Comparison of ENCODE assay signal across 8 cellular contexts in genomic region chr10:110137142-110137545, GRCh38.
DNase-seq lines count a peak whose midpoint lies in the region; ATAC-seq and TF ChIP-seq lines count a peak whose summit lies in the region.

No MANE protein-coding gene starts in this region.

- no peaks in the 10 kb centered on the region for H3K9me3 Mint-ChIP-seq in activated CD4-positive, alpha-beta memory T cell treated with anti-CD3 and anti-CD28 coated beads, Interleukin-2, amount 10 ng/mL, durations not matched to agents 7 days and 5 days

- peak overlapping the region; percentile 32 for H3K27ac Mint-ChIP-seq in activated CD4-positive, alpha-beta memory T cell treated with anti-CD3 and anti-CD28 coated beads, Interleukin-2, amount 10 ng/mL, durations not matched to agents 7 days and 5 days

- DNase-seq in AG04449 (ENCODE audit: low read depth, low spot score) (peak; percentile 38), NCI-H2227 (lab: John Stamatoyannopoulos, UW; ENCODE audit: unreplicated experiment) (peak; percentile 69), foreskin fibroblast (peak; percentile 55 to 83), omental fat pad (ENCODE audit: low spot score) (no peak), 8988T (no peak)
- DNase-seq in activated CD4-positive, alpha-beta memory T cell treated with anti-CD3 and anti-CD28 coated beads, Interleukin-2, amount 10 ng/mL, durations not matched to agents 7 days and 5 days, result no peak

- H3K4me3 Mint-ChIP-seq in activated CD4-positive, alpha-beta memory T cell treated with anti-CD3 and anti-CD28 coated beads, Interleukin-2, amount 10 ng/mL, durations not matched to agents 7 days and 5 days, result no peak overlapping the region

- H3K27me3 Mint-ChIP-seq in activated CD4-positive, alpha-beta memory T cell treated with anti-CD3 and anti-CD28 coated beads, Interleukin-2, amount 10 ng/mL, durations not matched to agents 7 days and 5 days, result no peaks in the 10 kb centered on the region

- ATAC-seq in HG02973 (IDR thresholded peaks at IDR 0.05; ENCODE audit: unreplicated experiment) (peak; percentile 61), omental fat pad (ENCODE audit: low FRiP score) (peak; percentile 72)

- POLR2A ChIA-PET in AG04449 (lab: Yijun Ruan, JAX), result no interaction called here
- POLR2A ChIA-PET in activated CD4-positive, alpha-beta memory T cell treated with anti-CD3 and anti-CD28 coated beads, Interleukin-2, amount 10 ng/mL, durations not matched to agents 7 days and 5 days (lab: Charles Lee), result interaction anchor here (1.0 to 3.1 kb wide), 5 partner anchors 20 to 168 kb away, joined by 3 to 21 read pairs (median 4); partner anchors contain the start of genes MXI1 and SMNDC1

- CTCF ChIA-PET in AG04449 (lab: Yijun Ruan, JAX), result interaction anchor here (0.6 to 11.5 kb wide), 58 partner anchors 10 to 462 kb away, joined by 3 to 325 read pairs (median 5); partner anchors contain the start of genes MXI1 and SMNDC1
- CTCF ChIA-PET in activated CD4-positive, alpha-beta memory T cell treated with anti-CD3 and anti-CD28 coated beads, Interleukin-2, amount 10 ng/mL, durations not matched to agents 7 days and 5 days (lab: Charles Lee), result interaction anchor here (0.5 to 3.1 kb wide), 36 partner anchors 12 to 253 kb away, joined by 3 to 39 read pairs (median 4); partner anchors contain the start of genes MXI1 and SMNDC1

- H3K4me3 ChIP-seq in AG04449 (ENCODE audit: low read depth, low read length) (no peak overlapping the region), foreskin fibroblast (ENCODE audit: low read depth in 1 of 2, low read length in 2 of 2) (no peak overlapping the region)

- H3K4me1 Mint-ChIP-seq in activated CD4-positive, alpha-beta memory T cell treated with anti-CD3 and anti-CD28 coated beads, Interleukin-2, amount 10 ng/mL, durations not matched to agents 7 days and 5 days, result peaks cover 41% of the 10 kb centered on the region

- peak; percentile 51 for TF ChIP-seq CTCF in AG04449 (IDR thresholded peaks at IDR 0.05; ENCODE audit: insufficient read depth, low read length, missing control alignments)
- TF ChIP-seq CTCF in GM12873 (IDR thresholded peaks at IDR 0.05; ENCODE audit: insufficient read depth, low read depth, low read length, missing control alignments), result peak; percentile 72
- TF ChIP-seq CTCF in foreskin fibroblast (IDR thresholded peaks at IDR 0.05; ENCODE audit: low read depth, low read length), result peak; percentile 56
- peak in 2 of 3 donors; percentile 70 to 78 for TF ChIP-seq CTCF in omental fat pad (IDR thresholded peaks at IDR 0.05)

- peaks cover 27% of the 10 kb centered on the region for H3K36me3 Mint-ChIP-seq in activated CD4-positive, alpha-beta memory T cell treated with anti-CD3 and anti-CD28 coated beads, Interleukin-2, amount 10 ng/mL, durations not matched to agents 7 days and 5 days (ENCODE audit: low read depth)

Comparison
In these comparisons a context has a peak if more than half of its experiments do, and no peak if none do; other contexts are left out.
1. DNase-seq: peak in AG04449 (single experiment), NCI-H2227 (single experiment) and foreskin fibroblast (2 of 2); none in activated CD4-positive, alpha-beta memory T cell treated with anti-CD3 and anti-CD28 coated beads, Interleukin-2, amount 10 ng/mL, durations not matched to agents 7 days and 5 days (single experiment), omental fat pad (single experiment) and 8988T (single experiment).
2. Peak in every context shown above with its lines, with median percentiles within 50 percentile points of each other: CTCF ChIP-seq.